In genomic region chr3:186614597-186615483, GRCh38 we compare ENCODE assay signal across 8 cellular contexts. TPM values are rescaled to one million over a fixed set of nuclear protein-coding genes. Genes with fewer than 3 reads are reported as not detected.
DNase-seq lines count a peak whose midpoint lies in the region; ATAC-seq lines count a peak whose summit lies in the region.

No MANE protein-coding gene starts in this region.

- CTCF ChIA-PET in activated CD8-positive, alpha-beta memory T cell treated with anti-CD3 and anti-CD28 coated beads, Interleukin-2, amount 10 ng/mL, durations not matched to agents 7 days and 5 days (lab: Charles Lee) = interaction anchor here (0.7 to 8.1 kb wide), 41 partner anchors 8 to 671 kb away, joined by 3 to 106 read pairs (median 5); partner anchors contain the start of genes DNAJB11, EIF4A2, RFC4 and RPL39L

- no peaks in the 10 kb centered on the region for H3K36me3 ChIP-seq in NT2/D1 (ENCODE audit: insufficient read depth, insufficient read length, low read length)

- peak overlapping the region; percentile 11 for H3K4me3 Mint-ChIP-seq in activated CD8-positive, alpha-beta memory T cell treated with anti-CD3 and anti-CD28 coated beads, Interleukin-2, amount 10 ng/mL, durations not matched to agents 7 days and 5 days

- H3K4me1 Mint-ChIP-seq in activated CD8-positive, alpha-beta memory T cell treated with anti-CD3 and anti-CD28 coated beads, Interleukin-2, amount 10 ng/mL, durations not matched to agents 7 days and 5 days = peaks cover 21% of the 10 kb centered on the region

- no peaks in the 10 kb centered on the region for H3K9me3 Mint-ChIP-seq in activated CD8-positive, alpha-beta memory T cell treated with anti-CD3 and anti-CD28 coated beads, Interleukin-2, amount 10 ng/mL, durations not matched to agents 7 days and 5 days (ENCODE audit: low read depth)

- H3K27ac Mint-ChIP-seq in activated CD8-positive, alpha-beta memory T cell treated with anti-CD3 and anti-CD28 coated beads, Interleukin-2, amount 10 ng/mL, durations not matched to agents 7 days and 5 days = no peak overlapping the region

- H3K9ac ChIP-seq in NT2/D1 (ENCODE audit: insufficient read length, low read depth) = no peak overlapping the region

- peak; percentile 70 for ATAC-seq in activated CD8-positive, alpha-beta memory T cell treated with anti-CD3 and anti-CD28 coated beads, Interleukin-2, amount 10 ng/mL, durations not matched to agents 7 days and 5 days

- peaks cover 18% of the 10 kb centered on the region for H3K27me3 ChIP-seq in NT2/D1 (ENCODE audit: insufficient read depth, insufficient read length)

- H3K4me3 ChIP-seq in NT2/D1 (ENCODE audit: insufficient read length, low read depth) = no peak overlapping the region

- H3K9me3 ChIP-seq in NT2/D1 (ENCODE audit: insufficient read depth, low read length) = no peaks in the 10 kb centered on the region

- H3K36me3 Mint-ChIP-seq in activated CD8-positive, alpha-beta memory T cell treated with anti-CD3 and anti-CD28 coated beads, Interleukin-2, amount 10 ng/mL, durations not matched to agents 7 days and 5 days = no peaks in the 10 kb centered on the region

- DNase-seq in SIG-M5 treated with dmso at 0.1 percent for 504 hours (lab: John Stamatoyannopoulos, UW; ENCODE audit: unreplicated experiment) (peak; percentile 66), SIG-M5 (lab: John Stamatoyannopoulos, UW) (no peak), HT-29 (ENCODE audit: low spot score) (peak; percentile 89), NT2/D1 (ENCODE audit: low read depth, low spot score) (peak; percentile 81), epidermal melanocyte (ENCODE audit: insufficient read length, low spot score) (peak; percentile 74), mucosa of gallbladder (ENCODE audit: low spot score) (peak; percentile 81)
- peak; percentile 83 for DNase-seq in activated CD8-positive, alpha-beta memory T cell treated with anti-CD3 and anti-CD28 coated beads, Interleukin-2, amount 10 ng/mL, durations not matched to agents 7 days and 5 days
- peak; percentile 50 for DNase-seq in stimulated activated CD8-positive, alpha-beta memory T cell treated with anti-CD3 and anti-CD28 coated beads, Interleukin-7, amount 100 ng/mL, for 24 hours (ENCODE audit: low read depth)

- H3K4me1 ChIP-seq in NT2/D1 (ENCODE audit: insufficient read depth, insufficient read length) = peaks cover 4% of the 10 kb centered on the region

- peaks cover 45% of the 10 kb centered on the region for H3K27me3 Mint-ChIP-seq in activated CD8-positive, alpha-beta memory T cell treated with anti-CD3 and anti-CD28 coated beads, Interleukin-2, amount 10 ng/mL, durations not matched to agents 7 days and 5 days

RNA-seq across cellular contexts. Expression of gene AHSG, which starts 2.0 kb away (rescaled TPM):
- total RNA-seq in HT-29 (2014; rRNA removed; shearing (Covaris generic)) = not detected in 2 replicates
- total RNA-seq in activated CD8-positive, alpha-beta memory T cell treated with anti-CD3 and anti-CD28 coated beads, Interleukin-2, amount 10 ng/mL, durations not matched to agents 7 days and 5 days = not detected
- total RNA-seq in mucosa of gallbladder = 2.2 TPM

RNA-seq across cellular contexts. Expression of gene FETUB, which starts 25.4 kb away (rescaled TPM):
- not detected in 2 replicates for total RNA-seq in HT-29 (2014; rRNA removed; shearing (Covaris generic))
- not detected for total RNA-seq in activated CD8-positive, alpha-beta memory T cell treated with anti-CD3 and anti-CD28 coated beads, Interleukin-2, amount 10 ng/mL, durations not matched to agents 7 days and 5 days
- total RNA-seq in mucosa of gallbladder = not detected

RNA-seq across cellular contexts. Expression of gene DNAJB11, which starts 44.3 kb away (rescaled TPM):
- 63.5 and 71.3 TPM in 2 replicates for total RNA-seq in HT-29 (2014; rRNA removed; shearing (Covaris generic))
- total RNA-seq in activated CD8-positive, alpha-beta memory T cell treated with anti-CD3 and anti-CD28 coated beads, Interleukin-2, amount 10 ng/mL, durations not matched to agents 7 days and 5 days = 10 to 100 TPM; 48.6 to 61.3 TPM
- 48.1 TPM for total RNA-seq in mucosa of gallbladder

RNA-seq across cellular contexts. Expression of gene TBCCD1, which starts 47.7 kb away (rescaled TPM):
- 7.0 and 8.8 TPM in 2 replicates for total RNA-seq in HT-29 (2014; rRNA removed; shearing (Covaris generic))
- 10 to 100 TPM; 16.6 to 17.5 TPM for total RNA-seq in activated CD8-positive, alpha-beta memory T cell treated with anti-CD3 and anti-CD28 coated beads, Interleukin-2, amount 10 ng/mL, durations not matched to agents 7 days and 5 days
- 11.0 TPM for total RNA-seq in mucosa of gallbladder

RNA-seq across cellular contexts. Expression of gene HRG, which starts 51.0 kb away (rescaled TPM):
- total RNA-seq in HT-29 (2014; rRNA removed; shearing (Covaris generic)) = not detected in 2 replicates
- total RNA-seq in activated CD8-positive, alpha-beta memory T cell treated with anti-CD3 and anti-CD28 coated beads, Interleukin-2, amount 10 ng/mL, durations not matched to agents 7 days and 5 days = not detected
- 0.49 TPM for total RNA-seq in mucosa of gallbladder
